In genomic region chr10:52999258-52999657, GRCh38 we compare ENCODE assay signal across 21 cellular contexts.
"Had no signal": no experiment of that assay in that cellular context is flagged by ENCODE, and none has a peak within 500 bp of the region (broad histone marks: within the 10 kb centered on the region; RNA-seq: fewer than 3 reads in every experiment).

No MANE protein-coding gene starts in this region.

- H3K4me1 Mint-ChIP-seq: stimulated activated naive B cell treated with anti-CD40 and anti-IgM and Interleukin-4, amounts not matched to agents 10 μg/mL and 1 μg/mL and 100 μg/mL, for 72 hours had no signal

- H3K9me3 ChIP-seq: ascending aorta, esophagus squamous epithelium, gastrocnemius medialis, sigmoid colon, transverse colon, uterus had no signal

- H3K4me1 ChIP-seq: adrenal gland, ascending aorta, esophagus squamous epithelium, gastrocnemius medialis, sigmoid colon, uterus had no signal

- H3K27ac Mint-ChIP-seq: activated naive CD8-positive, alpha-beta T cell; stimulated activated naive B cell treated with anti-CD40 and anti-IgM and Interleukin-4, amounts not matched to agents 10 μg/mL and 1 μg/mL and 100 μg/mL, for 72 hours had no signal

- H3K4me3 Mint-ChIP-seq: activated naive CD8-positive, alpha-beta T cell; stimulated activated naive B cell treated with anti-CD40 and anti-IgM and Interleukin-4, amounts not matched to agents 10 μg/mL and 1 μg/mL and 100 μg/mL, for 72 hours had no signal

- H3K27ac ChIP-seq: adrenal gland, ascending aorta, brain microvascular endothelial cell, esophagus squamous epithelium, gastrocnemius medialis, sigmoid colon, transverse colon, uterus, WERI-Rb-1 had no signal

- H3K36me3 ChIP-seq: adrenal gland, ascending aorta, brain microvascular endothelial cell, esophagus squamous epithelium, gastrocnemius medialis, sigmoid colon, transverse colon, uterus, WERI-Rb-1 had no signal

- H3K27me3 Mint-ChIP-seq: activated naive CD8-positive, alpha-beta T cell had no signal

- H3K36me3 Mint-ChIP-seq: activated naive CD8-positive, alpha-beta T cell; stimulated activated naive B cell treated with anti-CD40 and anti-IgM and Interleukin-4, amounts not matched to agents 10 μg/mL and 1 μg/mL and 100 μg/mL, for 72 hours had no signal

- H3K4me3 ChIP-seq: adrenal gland, ascending aorta, esophagus squamous epithelium, gastrocnemius medialis, sigmoid colon, transverse colon, uterus had no signal

- ATAC-seq: gastrocnemius medialis; stimulated activated naive B cell treated with anti-CD40 and anti-IgM and Interleukin-4, amounts not matched to agents 10 μg/mL and 1 μg/mL and 100 μg/mL, for 72 hours had no signal

- H3K27me3 ChIP-seq: adrenal gland, ascending aorta, brain microvascular endothelial cell, esophagus squamous epithelium, gastrocnemius medialis, sigmoid colon, transverse colon, uterus had no signal

- DNase-seq: activated CD4-positive, alpha-beta T cell treated with anti-CD3 and anti-CD28 coated beads for 1 hour; activated CD4-positive, alpha-beta T cell treated with anti-CD3 and anti-CD28 coated beads, Interleukin-2, amount 50 U/mL, for 1 hour; activated gamma-delta T cell treated with Interleukin-2 at 50 U/mL for 16 hours; activated T-cell treated with anti-CD3 and anti-CD28 coated beads, Interleukin-2, amount 50 U/mL, for 1 hour; adrenal gland; brain microvascular endothelial cell; central memory CD4-positive, alpha-beta T cell; esophagus squamous epithelium; gastrocnemius medialis; hypothalamus; occipital lobe; posterior cingulate gyrus; sigmoid colon; stimulated activated CD4-positive, alpha-beta T cell treated with anti-CD3 and anti-CD28 coated beads, Interleukin-2, amount 100 ng/mL, for 48 hours; stimulated activated CD8-positive, alpha-beta memory T cell treated with anti-CD3 and anti-CD28 coated beads, Interleukin-4, amount 100 ng/mL, for 48 hours; stimulated activated naive B cell treated with anti-CD40 and anti-IgM and Interleukin-4, amounts not matched to agents 10 μg/mL and 1 μg/mL and 100 μg/mL, for 72 hours; transverse colon; uterus; WERI-Rb-1 had no signal
